ENCODE assay signal across 15 cellular contexts in the genomic region with DNA sequence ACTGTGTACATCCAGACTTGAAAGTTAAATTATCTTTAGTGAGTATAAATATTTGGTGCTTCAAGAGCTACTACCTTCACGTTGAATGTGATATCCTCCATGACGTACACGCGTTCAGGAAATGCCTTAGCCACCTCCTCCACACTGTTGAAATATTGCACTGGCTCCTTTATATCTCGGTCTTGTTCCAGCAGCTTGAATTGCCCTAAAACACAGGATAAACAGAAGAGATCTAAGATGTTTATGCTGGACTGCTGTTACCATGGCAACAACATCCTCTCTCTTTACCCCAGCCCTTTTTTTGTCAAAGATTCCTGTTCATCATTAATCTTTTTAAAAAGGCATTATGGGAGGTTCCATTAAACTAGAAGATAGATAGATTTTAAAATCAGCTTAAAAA.
DNase-seq lines count a peak whose midpoint lies in the region; ATAC-seq, FAIRE-seq and TF ChIP-seq lines count a peak whose summit lies in the region.
"Had no signal": no experiment of that assay in that cellular context is flagged by ENCODE, and none has a peak within 500 bp of the region (broad histone marks: within the 10 kb centered on the region; RNA-seq: fewer than 3 reads in every experiment).

No MANE protein-coding gene starts in this region.

- no peaks in the 10 kb centered on the region for H4K20me1 ChIP-seq in PC-9 (ENCODE audit: insufficient read depth)

- H3K4me3 ChIP-seq in ascending aorta (no peak overlapping the region), fibroblast of villous mesenchyme (ENCODE audit: low read depth, low read length) (no peak overlapping the region), PC-9 (no peak overlapping the region)
- H3K4me3 ChIP-seq: upper lobe of right lung had no signal

- H3K27me3 ChIP-seq in ascending aorta (no peaks in the 10 kb centered on the region), PC-9 (ENCODE audit: insufficient read depth, low read depth) (no peaks in the 10 kb centered on the region)
- H3K27me3 ChIP-seq: upper lobe of right lung had no signal

- H3K4me3 Mint-ChIP-seq in neural crest cell: no peak overlapping the region
- H3K4me3 Mint-ChIP-seq: activated naive CD4-positive, alpha-beta T cell treated with anti-CD3 and anti-CD28 coated beads for 36 hours; B cell had no signal

- H3K4me1 ChIP-seq in ascending aorta (peaks cover 6 to 24% of the 10 kb centered on the region in 2 donors), PC-9 (replicated peaks; ENCODE audit: insufficient read depth) (no peaks in the 10 kb centered on the region)
- H3K4me1 ChIP-seq: parathyroid adenoma, upper lobe of right lung had no signal

- H3K4me1 Mint-ChIP-seq in neural crest cell: peaks cover 4% of the 10 kb centered on the region
- H3K4me1 Mint-ChIP-seq: B cell had no signal

- H2AFZ ChIP-seq in PC-9: no peak overlapping the region
- H2AFZ ChIP-seq: parathyroid adenoma had no signal

- H3K4me2 ChIP-seq in PC-9: no peak overlapping the region

- POLR2A ChIA-PET in PC-9 (lab: Charles Lee; ENCODE audit: unreplicated experiment): no interaction called here

- CTCF ChIA-PET in PC-9 (lab: Charles Lee): interaction anchor here (0.6 kb wide), 1 partner anchor 251 kb away, joined by 3 read pairs; no protein-coding TSS in a partner anchor

- no peaks in the 10 kb centered on the region for H3K79me2 ChIP-seq in PC-9 (ENCODE audit: low read depth)
- H3K79me2 ChIP-seq: parathyroid adenoma had no signal

- H3K9me3 Mint-ChIP-seq in neural crest cell: peaks cover 2% of the 10 kb centered on the region
- H3K9me3 Mint-ChIP-seq: activated naive CD4-positive, alpha-beta T cell treated with anti-CD3 and anti-CD28 coated beads for 36 hours had no signal

- H3K9me2 ChIP-seq in PC-9 (ENCODE audit: insufficient read depth): no peaks in the 10 kb centered on the region

- no peaks in the 10 kb centered on the region for H3K27me3 Mint-ChIP-seq in neural crest cell (ENCODE audit: low read depth)

- H3F3A ChIP-seq in PC-9 (ENCODE audit: insufficient read depth, low read depth): no peaks in the 10 kb centered on the region

- no peak for ATAC-seq in HG03025 (IDR thresholded peaks at IDR 0.05; ENCODE audit: low FRiP score, unreplicated experiment)
- ATAC-seq: upper lobe of right lung had no signal

- no TSS peak for BruUV-seq in PC-9 (replicated peaks; lab: Mats Ljungman, UMichigan)

- H3K9me3 ChIP-seq in ascending aorta: no peaks in the 10 kb centered on the region
- H3K9me3 ChIP-seq in PC-9 (ENCODE audit: insufficient read depth, low read depth): no peaks in the 10 kb centered on the region
- H3K9me3 ChIP-seq: upper lobe of right lung had no signal

- DNase-seq in COR-L47 (lab: John Stamatoyannopoulos, UW): peak; percentile 26
- no peak for DNase-seq in ascending aorta (ENCODE audit: low spot score in 2 of 2)
- DNase-seq in fibroblast of villous mesenchyme (ENCODE audit: low read depth): peak; percentile 27
- no peak for DNase-seq in neural crest cell (ENCODE audit: low read depth, low spot score)
- DNase-seq in PC-9: no peak
- DNase-seq in AG20443 (ENCODE audit: low spot score): no peak
- no peak for DNase-seq in HTR-8/SVneo (ENCODE audit: insufficient read length, low spot score)
- DNase-seq: activated naive CD4-positive, alpha-beta T cell treated with anti-CD3 and anti-CD28 coated beads for 36 hours; midbrain; NCI-H2171 treated with DMSO at 0.1 percent for 48 hours; upper lobe of right lung; WERI-Rb-1 had no signal

- no peak for TF ChIP-seq CTCF in ascending aorta (IDR thresholded peaks at IDR 0.05)
- TF ChIP-seq CTCF in fibroblast of villous mesenchyme (IDR thresholded peaks at IDR 0.05; ENCODE audit: insufficient read depth, low read depth, low read length): no peak
- TF ChIP-seq CTCF in neural crest cell (conservative IDR thresholded peaks at IDR 0.05): no peak
- no peak for TF ChIP-seq CTCF in PC-9 (conservative IDR thresholded peaks at IDR 0.05)

- peak overlapping the region; percentile 2 for H3K27ac Mint-ChIP-seq in neural crest cell (ENCODE audit: unreplicated experiment)
- H3K27ac Mint-ChIP-seq: activated naive CD4-positive, alpha-beta T cell treated with anti-CD3 and anti-CD28 coated beads for 36 hours; B cell had no signal

- H3K27ac ChIP-seq in ascending aorta: peak overlapping the region; percentile 75 to 78
- H3K27ac ChIP-seq in PC-9: no peak overlapping the region
- H3K27ac ChIP-seq: parathyroid adenoma, upper lobe of right lung, WERI-Rb-1 had no signal

- FAIRE-seq in HTR-8/SVneo (lab: Jason Lieb, UNC): no peak

- peaks cover 2% of the 10 kb centered on the region for H3K36me3 Mint-ChIP-seq in neural crest cell (ENCODE audit: low read depth)

- H3K36me3 ChIP-seq in ascending aorta (no peaks in the 10 kb centered on the region), PC-9 (ENCODE audit: low read depth) (no peaks in the 10 kb centered on the region)
- H3K36me3 ChIP-seq: upper lobe of right lung, WERI-Rb-1 had no signal

- intact Hi-C loops in ascending aorta (cut with DNase I) (no loop called here), PC-9 (cut with micrococcal nuclease; ENCODE audit: unreplicated experiment) (no loop called here)

Comparison
In these comparisons a context has a peak if more than half of its experiments do, and no peak if none do; other contexts are left out.
1. DNase-seq: peak in COR-L47 (single experiment) and fibroblast of villous mesenchyme (single experiment); none in ascending aorta (0 of 2), neural crest cell (single experiment), PC-9 (0 of 2), AG20443 (single experiment) and HTR-8/SVneo (single experiment).